Comparison of ENCODE assay signal across 8 cellular contexts in genomic region chr5:133460172-133460758, GRCh38.
A peak's percentile ranks its signal among the peaks of the same experiment; 100 is the strongest.
DNase-seq lines count a peak whose midpoint lies in the region; ATAC-seq and TF ChIP-seq lines count a peak whose summit lies in the region.

No MANE protein-coding gene starts in this region.

- H3K27me3 ChIP-seq in Caco-2 (replicated peaks; ENCODE audit: control insufficient read depth, insufficient read depth, low read length) (no peaks in the 10 kb centered on the region), testis (no peaks in the 10 kb centered on the region)

- no peak for TF ChIP-seq POLR2A in testis (IDR thresholded peaks at IDR 0.05)

- H3K27me3 Mint-ChIP-seq in Caco-2 (ENCODE audit: insufficient read depth, unreplicated experiment): no peaks in the 10 kb centered on the region

- TF ChIP-seq CTCF in Caco-2 (IDR thresholded peaks at IDR 0.05; ENCODE audit: insufficient read depth in 1 of 2, low read depth in 1 of 2, low read length in 1 of 2, severe bottlenecking in 1 of 2, unreplicated experiment in 1 of 2) (peak; percentile 69 to 75), HEK293 (tag by site-specific recombination; IDR thresholded peaks at IDR 0.05) (peak; percentile 46; the same call in 1 of the 2 replicates), testis (IDR thresholded peaks at IDR 0.05) (peak in 2 of 3 experiments; percentile 31 to 51)

- H3K27ac ChIP-seq in HEK293 (ENCODE audit: extremely low read depth, low read depth, low read length): no peak overlapping the region
- H3K27ac ChIP-seq in testis: no peak overlapping the region

- H3K36me3 ChIP-seq in Caco-2 (ENCODE audit: control insufficient read depth, insufficient read depth, low read length) (no peaks in the 10 kb centered on the region), HEK293 (ENCODE audit: control insufficient read depth in 2 of 2, insufficient read depth in 1 of 2, low read length in 2 of 2) (no peaks in the 10 kb centered on the region), testis (ENCODE audit: low read depth, missing control alignments) (no peaks in the 10 kb centered on the region)

- H3K4me3 Mint-ChIP-seq in Caco-2 (ENCODE audit: unreplicated experiment): no peak overlapping the region

- CTCF ChIA-PET in Caco-2 (lab: Charles Lee): interaction anchor here (0.6 to 1.9 kb wide), 2 partner anchors 37 to 384 kb away, joined by 6 to 11 read pairs; no protein-coding TSS in a partner anchor
- CTCF ChIA-PET in HEK293 (lab: Yijun Ruan, JAX): interaction anchor here (0.5 to 3.4 kb wide), 23 partner anchors 8 to 425 kb away, joined by 3 to 16 read pairs (median 5); no protein-coding TSS in a partner anchor

- DNase-seq in Caco-2 (peak; percentile 45 to 62), iPS DF 4.7 (ENCODE audit: extremely low read depth, low spot score) (peak; percentile 56), testis (peak; percentile 38), ureter (ENCODE audit: low spot score) (no peak)
- peak; percentile 60 to 62 for DNase-seq in activated CD4-positive, alpha-beta T cell treated with anti-CD3 and anti-CD28 coated beads, Interleukin-2, amount 50 U/mL, for 48 hours
- DNase-seq in stimulated activated naive CD4-positive, alpha-beta T cell treated with Interleukin-2 at 50 U/mL for 16 hours (lab: John Stamatoyannopoulos, UW): no peak

- peaks cover 28% of the 10 kb centered on the region for H3K4me1 ChIP-seq in Caco-2
- H3K4me1 ChIP-seq in HEK293 (ENCODE audit: control insufficient read depth, insufficient read depth, low read length): no peaks in the 10 kb centered on the region
- H3K4me1 ChIP-seq in testis: no peaks in the 10 kb centered on the region

- no peaks in the 10 kb centered on the region for H3K9me3 Mint-ChIP-seq in Caco-2 (ENCODE audit: unreplicated experiment)

- WGBS in testis, 2 donors: 77 to 83% methylated on average over 12 of the region's 12 CpGs

- H3K4me1 Mint-ChIP-seq in Caco-2 (ENCODE audit: low read depth, unreplicated experiment): peaks cover 8% of the 10 kb centered on the region

- H3K9me3 ChIP-seq in Caco-2 (no peaks in the 10 kb centered on the region), HEK293 (ENCODE audit: control insufficient read depth, insufficient read depth, low read depth, low read length) (no peaks in the 10 kb centered on the region), testis (no peaks in the 10 kb centered on the region)

- H3K4me3 ChIP-seq in Caco-2 (ENCODE audit: low read depth, low read length): no peak overlapping the region
- H3K4me3 ChIP-seq in HEK293 (ENCODE audit: low read depth, low read length): no peak overlapping the region
- H3K4me3 ChIP-seq in testis: no peak overlapping the region

- intact Hi-C loops in Caco-2 (cut with micrococcal nuclease; ENCODE audit: unreplicated experiment): loop anchor here (1.0 kb wide), 1 partner anchor 39 kb away; no protein-coding TSS in a partner anchor
- intact Hi-C loops in testis (cut with DNase I; ENCODE audit: low total_unique reads): no loop called here

- ATAC-seq in GM19467 (IDR thresholded peaks at IDR 0.05; ENCODE audit: unreplicated experiment): no peak

- POLR2A ChIA-PET in Caco-2 (lab: Charles Lee) (no interaction called here), HEK293 (lab: Yijun Ruan, JAX) (no interaction called here)

- no peak overlapping the region for H3K27ac Mint-ChIP-seq in Caco-2 (ENCODE audit: unreplicated experiment)

- H3K36me3 Mint-ChIP-seq in Caco-2 (ENCODE audit: insufficient read depth, unreplicated experiment): no peaks in the 10 kb centered on the region

- no TSS peak for BruUV-seq in Caco-2 (replicated peaks; lab: Mats Ljungman, UMichigan)

TF ChIP-seq in HEK293, 187 proteins besides CTCF, POLR2A, EP300 and RAD21:
- peak; percentile 61 for TF ChIP-seq ZNF654 (tag by site-specific recombination; IDR thresholded peaks at IDR 0.05; ENCODE audit: low read depth)
- TF ChIP-seq ZNF2 (tag by site-specific recombination; IDR thresholded peaks at IDR 0.05): peak; percentile 98
- no peak for TF ChIP-seq ATF2 (tag by site-specific recombination; IDR thresholded peaks at IDR 0.05; ENCODE audit: low read depth)

Comparison
In these comparisons a context has a peak if more than half of its experiments do, and no peak if none do; other contexts are left out.
1. DNase-seq: peak in Caco-2 (2 of 2), activated CD4-positive, alpha-beta T cell treated with anti-CD3 and anti-CD28 coated beads, Interleukin-2, amount 50 U/mL, for 48 hours (2 of 2), iPS DF 4.7 (single experiment) and testis (single experiment); none in stimulated activated naive CD4-positive, alpha-beta T cell treated with Interleukin-2 at 50 U/mL for 16 hours (single experiment) and ureter (single experiment).
2. Peak in every context shown above with its lines, with median percentiles within 50 percentile points of each other: CTCF ChIP-seq.